Comparison of ENCODE assay signal across 8 cellular contexts in the genomic region with DNA sequence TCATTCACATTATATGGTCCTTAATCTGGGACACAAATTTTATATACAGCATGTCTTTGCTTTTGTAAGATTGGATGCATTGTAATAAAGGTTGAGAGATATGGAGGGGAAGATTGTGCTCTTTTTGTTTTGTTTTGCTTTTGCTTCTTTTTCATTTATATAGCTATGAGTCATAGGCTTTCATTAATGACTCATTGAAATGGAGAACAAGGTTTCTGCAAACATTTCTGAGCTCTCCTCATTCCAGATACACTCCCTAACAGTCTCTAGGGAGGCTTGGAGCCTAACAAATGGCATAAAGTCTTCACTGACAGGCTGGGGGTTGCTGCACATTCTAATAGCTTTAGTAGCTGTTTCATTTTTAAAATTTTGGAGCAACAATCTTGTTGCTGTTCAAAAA. TPM values are rescaled to one million over a fixed set of nuclear protein-coding genes. Genes with fewer than 3 reads are reported as not detected.
A peak's percentile ranks its signal among the peaks of the same experiment; 100 is the strongest.
DNase-seq lines count a peak whose midpoint lies in the region; ATAC-seq and TF ChIP-seq lines count a peak whose summit lies in the region.

No MANE protein-coding gene starts in this region.

- no peak overlapping the region for H3K27ac Mint-ChIP-seq in natural killer cell
- no peak overlapping the region for H3K27ac Mint-ChIP-seq in activated T-cell treated with anti-CD3 and anti-CD28 coated beads, Interleukin-2, amount 50 U/mL, for 24 hours

- peak overlapping the region; percentile 2 for H3K4me3 ChIP-seq in fibroblast of pulmonary artery (replicated peaks; ENCODE audit: low read depth, low read length)
- H3K4me3 ChIP-seq in skeletal muscle cell (ENCODE audit: low read depth, low read length), result no peak overlapping the region

- peak; percentile 6 for DNase-seq in NCI-H748 treated with DMSO at 0.1 percent for 48 hours (lab: John Stamatoyannopoulos, UW)
- DNase-seq in fibroblast of pulmonary artery (ENCODE audit: low read depth), result peak; percentile 97
- DNase-seq in skeletal muscle cell (ENCODE audit: low read depth), result peak; percentile 98
- DNase-seq in natural killer cell, result no peak
- no peak for DNase-seq in activated T-cell treated with anti-CD3 and anti-CD28 coated beads, Interleukin-2, amount 50 U/mL, for 24 hours

- no peaks in the 10 kb centered on the region for H3K4me1 Mint-ChIP-seq in natural killer cell
- no peaks in the 10 kb centered on the region for H3K4me1 Mint-ChIP-seq in activated T-cell treated with anti-CD3 and anti-CD28 coated beads, Interleukin-2, amount 50 U/mL, for 24 hours (ENCODE audit: low read depth)

- TF ChIP-seq CTCF in fibroblast of pulmonary artery (IDR thresholded peaks at IDR 0.05; ENCODE audit: low read length, missing control alignments), result no peak
- TF ChIP-seq CTCF in natural killer cell (IDR thresholded peaks at IDR 0.05), result no peak

- ATAC-seq in GM18868 (IDR thresholded peaks at IDR 0.05; ENCODE audit: unreplicated experiment), result peak; percentile 78
- ATAC-seq in natural killer cell, result no peak
- ATAC-seq in GM19324 (IDR thresholded peaks at IDR 0.05; ENCODE audit: low FRiP score, unreplicated experiment), result no peak
- no peak for ATAC-seq in GM21423 (IDR thresholded peaks at IDR 0.05; ENCODE audit: unreplicated experiment)

- no peak overlapping the region for H3K4me3 Mint-ChIP-seq in natural killer cell
- no peak overlapping the region for H3K4me3 Mint-ChIP-seq in activated T-cell treated with anti-CD3 and anti-CD28 coated beads, Interleukin-2, amount 50 U/mL, for 24 hours

- H3K36me3 Mint-ChIP-seq in natural killer cell, result no peaks in the 10 kb centered on the region
- no peaks in the 10 kb centered on the region for H3K36me3 Mint-ChIP-seq in activated T-cell treated with anti-CD3 and anti-CD28 coated beads, Interleukin-2, amount 50 U/mL, for 24 hours (ENCODE audit: low read depth)

- no peaks in the 10 kb centered on the region for H3K27me3 Mint-ChIP-seq in natural killer cell (ENCODE audit: low read depth in 2 of 2)
- no peaks in the 10 kb centered on the region for H3K27me3 Mint-ChIP-seq in activated T-cell treated with anti-CD3 and anti-CD28 coated beads, Interleukin-2, amount 50 U/mL, for 24 hours

- intact Hi-C loops in natural killer cell (cut with micrococcal nuclease), result no loop called here

- peaks cover 9 to 10% of the 10 kb centered on the region in 2 donors for H3K9me3 Mint-ChIP-seq in natural killer cell
- H3K9me3 Mint-ChIP-seq in activated T-cell treated with anti-CD3 and anti-CD28 coated beads, Interleukin-2, amount 50 U/mL, for 24 hours, result peaks cover 3% of the 10 kb centered on the region

RNA-seq across cellular contexts. Expression of a gene that starts 21.4 kb away (rescaled TPM):
- total RNA-seq in natural killer cell, result not detected

Comparison
In these comparisons a context has a peak if more than half of its experiments do, and no peak if none do; other contexts are left out.
1. DNase-seq: peak in NCI-H748 treated with DMSO at 0.1 percent for 48 hours (single experiment), fibroblast of pulmonary artery (single experiment) and skeletal muscle cell (single experiment); none in natural killer cell (single experiment) and activated T-cell treated with anti-CD3 and anti-CD28 coated beads, Interleukin-2, amount 50 U/mL, for 24 hours (single experiment).